Comparison of ENCODE assay signal across 1 cellular context in genomic region chr2:127649100-127649611, GRCh38.
TF ChIP-seq lines count a peak whose summit lies in the region.

No MANE protein-coding gene starts in this region.

TF ChIP-seq in HepG2, 621 proteins besides CTCF, POLR2A, EP300 and RAD21:
- TF ChIP-seq ARNT (IDR thresholded peaks at IDR 0.05) = no peak
- peak; percentile 15; the same call in 1 of the 2 replicates for TF ChIP-seq ZFP91 (CRISPR knock-in tag; IDR thresholded peaks at IDR 0.05; ENCODE audit: borderline replicate concordance)
- 0 out of 2 replicates have a peak, but pooled peaks have one; percentile 4 for TF ChIP-seq SPEN (CRISPR knock-in tag; IDR thresholded peaks at IDR 0.05; ENCODE audit: low read depth)
- peak; percentile 79 for TF ChIP-seq HNRNPK (IDR thresholded peaks at IDR 0.05; ENCODE audit: low read depth, low read length, poor library complexity, severe bottlenecking)
- TF ChIP-seq GMEB1 (CRISPR knock-in tag; IDR thresholded peaks at IDR 0.05; ENCODE audit: borderline replicate concordance) = no peak
- 0 out of 2 replicates have a peak, but pooled peaks have one; percentile 48 for TF ChIP-seq PCBP1 (IDR thresholded peaks at IDR 0.05; ENCODE audit: borderline replicate concordance, low read depth, low read length)
- 0 out of 2 replicates have a peak, but pooled peaks have one; percentile 56 for TF ChIP-seq ZNF710 (CRISPR knock-in tag; IDR thresholded peaks at IDR 0.05; ENCODE audit: borderline replicate concordance)
- TF ChIP-seq MAFF (IDR thresholded peaks at IDR 0.05; ENCODE audit: low read depth, low read length) = no peak
- TF ChIP-seq HNRNPL (IDR thresholded peaks at IDR 0.05; ENCODE audit: low read depth, low read length) = 0 out of 2 replicates have a peak, but pooled peaks have one; percentile 50
- TF ChIP-seq ZNF512 (CRISPR knock-in tag; IDR thresholded peaks at IDR 0.05) = peak; percentile 69
- 0 out of 2 replicates have a peak, but pooled peaks have one; percentile 33 for TF ChIP-seq HIVEP1 (CRISPR knock-in tag; IDR thresholded peaks at IDR 0.05)
- TF ChIP-seq ZNF280B (CRISPR knock-in tag; IDR thresholded peaks at IDR 0.05; ENCODE audit: borderline replicate concordance) = 0 out of 2 replicates have a peak, but pooled peaks have one; percentile 36
